8 cellular contexts compared by ENCODE assay signal in the genomic region with DNA sequence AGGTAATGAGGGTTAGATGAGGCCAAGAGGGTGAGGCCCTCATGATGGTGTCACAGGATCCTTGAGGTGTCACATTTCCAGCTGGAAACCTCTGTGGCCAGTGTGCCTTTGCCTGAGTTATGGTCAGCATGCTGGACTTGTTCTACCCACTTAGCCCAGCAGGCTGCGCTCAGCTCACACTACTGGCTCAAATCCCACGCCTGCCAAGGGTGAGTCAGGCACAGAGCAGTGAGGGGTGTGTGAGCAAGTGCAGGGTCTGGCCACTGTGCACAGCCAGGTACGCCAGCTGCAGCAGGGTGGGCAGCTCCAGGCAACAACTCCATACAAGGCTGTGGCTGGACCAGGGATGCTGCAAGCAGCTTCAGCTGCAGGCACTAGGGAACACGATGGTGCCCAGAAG.
DNase-seq lines count a peak whose midpoint lies in the region; ATAC-seq, FAIRE-seq and TF ChIP-seq lines count a peak whose summit lies in the region.

No MANE protein-coding gene starts in this region.

- TF ChIP-seq CTCF in GM12865 (IDR thresholded peaks at IDR 0.05; ENCODE audit: insufficient read depth, low read depth, low read length, missing control alignments), result peak; percentile 50
- peak; percentile 34 for TF ChIP-seq CTCF in bronchial epithelial cell (IDR thresholded peaks at IDR 0.05; ENCODE audit: insufficient read depth, low read length, severe bottlenecking)

- ATAC-seq in HG03439 (IDR thresholded peaks at IDR 0.05; ENCODE audit: unreplicated experiment), result peak; percentile 56
- no peak for ATAC-seq in GM21529 (IDR thresholded peaks at IDR 0.05; ENCODE audit: unreplicated experiment)
- no peak for ATAC-seq in HG03097 (IDR thresholded peaks at IDR 0.05; ENCODE audit: low FRiP score, unreplicated experiment)

- FAIRE-seq in bronchial epithelial cell (lab: Jason Lieb, UNC), result no peak

- no peaks in the 10 kb centered on the region for H3K36me3 ChIP-seq in bronchial epithelial cell (ENCODE audit: control insufficient read depth, insufficient read depth, low read length)

- DNase-seq in GM12865 (ENCODE audit: low read depth) (peak; percentile 54), bronchial epithelial cell (ENCODE audit: low read depth) (peak; percentile 8), mucosa of gallbladder (ENCODE audit: low spot score) (peak; percentile 28), mesenteric fat pad (ENCODE audit: low spot score) (no peak), activated gamma-delta T cell (lab: John Stamatoyannopoulos, UW) (no peak)

- H3K4me3 ChIP-seq in GM12865 (ENCODE audit: low read depth, low read length), result no peak overlapping the region
- H3K4me3 ChIP-seq in bronchial epithelial cell (ENCODE audit: low read depth, low read length), result no peak overlapping the region

- H3K27me3 ChIP-seq in bronchial epithelial cell (ENCODE audit: control insufficient read depth, insufficient read depth, low read length), result no peaks in the 10 kb centered on the region

Comparison
In these comparisons a context has a peak if more than half of its experiments do, and no peak if none do; other contexts are left out.
1. DNase-seq: peak in GM12865 (single experiment), bronchial epithelial cell (single experiment) and mucosa of gallbladder (single experiment); none in mesenteric fat pad (single experiment) and activated gamma-delta T cell (single experiment).